10 cellular contexts compared by ENCODE assay signal in genomic region chr19:46218160-46218559, GRCh38.
DNase-seq lines count a peak whose midpoint lies in the region; ATAC-seq and TF ChIP-seq lines count a peak whose summit lies in the region.
"Had no signal": no experiment of that assay in that cellular context is flagged by ENCODE, and none has a peak within 500 bp of the region (broad histone marks: within the 10 kb centered on the region; RNA-seq: fewer than 3 reads in every experiment).

No MANE protein-coding gene starts in this region.

- peaks cover 63% of the 10 kb centered on the region for H3K27me3 ChIP-seq in MM.1S (replicated peaks; ENCODE audit: insufficient read depth, low read length)

- no peaks in the 10 kb centered on the region for H3K4me1 Mint-ChIP-seq in activated naive CD4-positive, alpha-beta T cell treated with anti-CD3 and anti-CD28 coated beads, Interleukin-2, amount 10 ng/mL, durations not matched to agents 7 days and 5 days

- ATAC-seq in HG03342 (IDR thresholded peaks at IDR 0.05; ENCODE audit: unreplicated experiment) = no peak
- ATAC-seq in GM21723 (IDR thresholded peaks at IDR 0.05; ENCODE audit: unreplicated experiment) = no peak
- no peak for ATAC-seq in HG02642 (IDR thresholded peaks at IDR 0.05; ENCODE audit: poor library complexity, unreplicated experiment)

- no peaks in the 10 kb centered on the region for H4K20me1 ChIP-seq in MM.1S (ENCODE audit: insufficient read depth, low read length)

- H3K9me3 Mint-ChIP-seq in activated naive CD4-positive, alpha-beta T cell treated with anti-CD3 and anti-CD28 coated beads, Interleukin-2, amount 10 ng/mL, durations not matched to agents 7 days and 5 days = no peaks in the 10 kb centered on the region

- no peak overlapping the region for H3K27ac ChIP-seq in MM.1S (ENCODE audit: low read length)

- H3K9me2 ChIP-seq in MM.1S (replicated peaks; ENCODE audit: insufficient read depth, low read length) = no peaks in the 10 kb centered on the region

- no peaks in the 10 kb centered on the region for H3K4me1 ChIP-seq in MM.1S (ENCODE audit: low read length)

- H3K27me3 Mint-ChIP-seq in activated naive CD4-positive, alpha-beta T cell treated with anti-CD3 and anti-CD28 coated beads, Interleukin-2, amount 10 ng/mL, durations not matched to agents 7 days and 5 days = peaks cover 26% of the 10 kb centered on the region

- H3K36me3 Mint-ChIP-seq in activated naive CD4-positive, alpha-beta T cell treated with anti-CD3 and anti-CD28 coated beads, Interleukin-2, amount 10 ng/mL, durations not matched to agents 7 days and 5 days = no peaks in the 10 kb centered on the region

- H3K9ac ChIP-seq in MM.1S (ENCODE audit: low read length) = no peak overlapping the region

- no peak overlapping the region for H3K4me2 ChIP-seq in MM.1S (ENCODE audit: low read depth, low read length)

- no peak overlapping the region for H3K4me3 ChIP-seq in MM.1S (ENCODE audit: low read length)

- no peak overlapping the region for H2AFZ ChIP-seq in MM.1S (ENCODE audit: low read length)

- H3K36me3 ChIP-seq in MM.1S (replicated peaks; ENCODE audit: insufficient read depth, low read length) = no peaks in the 10 kb centered on the region

- CTCF ChIA-PET in activated naive CD4-positive, alpha-beta T cell treated with anti-CD3 and anti-CD28 coated beads, Interleukin-2, amount 10 ng/mL, durations not matched to agents 7 days and 5 days (lab: Charles Lee) = interaction anchor here (1.0 kb wide), 1 partner anchor 47 kb away, joined by 3 read pairs; no protein-coding TSS in a partner anchor

- H3K4me3 Mint-ChIP-seq in activated naive CD4-positive, alpha-beta T cell treated with anti-CD3 and anti-CD28 coated beads, Interleukin-2, amount 10 ng/mL, durations not matched to agents 7 days and 5 days = no peak overlapping the region

- DNase-seq in ELF-1 (ENCODE audit: low read depth, low spot score) (peak; percentile 49), MM.1S (peak; percentile 46), kidney tubule cell (ENCODE audit: low spot score) (peak; percentile 46), NCI-H2107 treated with DMSO at 0.1 percent for 48 hours (lab: John Stamatoyannopoulos, UW; ENCODE audit: unreplicated experiment) (no peak)
- DNase-seq in activated naive CD4-positive, alpha-beta T cell treated with anti-CD3 and anti-CD28 coated beads, Interleukin-2, amount 10 ng/mL, durations not matched to agents 7 days and 5 days = peak; percentile 73
- DNase-seq: GDM1, glutamatergic neuron had no signal

- no peak overlapping the region for H3K27ac Mint-ChIP-seq in activated naive CD4-positive, alpha-beta T cell treated with anti-CD3 and anti-CD28 coated beads, Interleukin-2, amount 10 ng/mL, durations not matched to agents 7 days and 5 days

- no peaks in the 10 kb centered on the region for H3K9me3 ChIP-seq in MM.1S (replicated peaks; ENCODE audit: insufficient read depth, low read length)

- H3F3A ChIP-seq in MM.1S (ENCODE audit: insufficient read depth, low read length) = no peaks in the 10 kb centered on the region

- no peak for TF ChIP-seq CTCF in MM.1S (IDR thresholded peaks at IDR 0.05; ENCODE audit: low read length)

- no peaks in the 10 kb centered on the region for H3K79me2 ChIP-seq in MM.1S (ENCODE audit: low read length)
